Comparison of ENCODE assay signal across 16 cellular contexts in the genomic region with DNA sequence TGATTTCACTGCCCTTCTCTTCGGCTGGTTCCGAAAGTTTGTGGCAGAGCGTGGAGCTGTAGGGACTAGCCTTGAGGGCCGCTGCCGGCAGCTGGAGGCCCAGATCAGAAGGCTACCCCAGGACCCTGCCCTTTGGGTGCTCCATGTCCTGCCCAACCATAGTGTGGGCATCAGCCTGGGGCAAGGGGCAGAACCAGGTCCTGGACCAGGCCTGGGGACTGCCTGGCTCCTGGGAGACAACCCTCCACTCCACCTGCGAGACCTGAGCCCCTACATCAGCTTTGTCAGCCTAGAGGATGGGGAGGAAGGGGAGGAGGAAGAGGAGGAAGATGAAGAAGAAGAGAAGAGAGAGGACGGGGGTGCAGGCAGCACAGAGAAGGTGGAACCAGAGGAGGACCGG. TPM values are rescaled to one million over a fixed set of nuclear protein-coding genes. Genes with fewer than 3 reads are reported as not detected.
DNase-seq lines count a peak whose midpoint lies in the region; ATAC-seq, FAIRE-seq and TF ChIP-seq lines count a peak whose summit lies in the region.
"Had no signal": no experiment of that assay in that cellular context is flagged by ENCODE, and none has a peak within 500 bp of the region (broad histone marks: within the 10 kb centered on the region; RNA-seq: fewer than 3 reads in every experiment).

No MANE protein-coding gene starts in this region.

- WGBS in endodermal cell (ENCODE audit: insufficient coverage in 1 of 2, insufficient read length in 1 of 2), 2 experiments = 89 to 90% methylated on average over 2 to 8 of the region's 8 CpGs

- H3K4me3 ChIP-seq in PC-9 = no peak overlapping the region
- no peak overlapping the region for H3K4me3 ChIP-seq in endodermal cell (ENCODE audit: low read length)
- H3K4me3 ChIP-seq: SJCRH30 had no signal

- no peak overlapping the region for H3K27ac Mint-ChIP-seq in T-helper 2 cell treated with Interferon-gamma antibody and Interleukin-4, amounts not matched to agents 5 μg/mL and 100 μg/mL, for 36 hours
- no peak overlapping the region for H3K27ac Mint-ChIP-seq in endodermal cell
- H3K27ac Mint-ChIP-seq in osteocyte (ENCODE audit: unreplicated experiment) = peak overlapping the region; percentile 19

- DNase-seq in T-helper 2 cell treated with Interferon-gamma antibody and Interleukin-4, amounts not matched to agents 5 μg/mL and 100 μg/mL, for 36 hours (ENCODE audit: low spot score) = no peak
- DNase-seq in T-helper 2 cell (no peak), PC-9 (no peak), endodermal cell (no peak), osteocyte (ENCODE audit: extremely low spot score, unreplicated experiment) (no peak), frontal cortex (ENCODE audit: low spot score in 2 of 2) (no peak)
- DNase-seq: 8988T; NCI-H1092; SJCRH30; stimulated activated CD4-positive, alpha-beta T cell treated with anti-CD3 and anti-CD28 coated beads, Interleukin-4, amount 100 ng/mL, for 1 hour had no signal

- H3K36me3 ChIP-seq in PC-9 (ENCODE audit: low read depth) (no peaks in the 10 kb centered on the region), endodermal cell (ENCODE audit: control insufficient read depth, insufficient read depth, low read length) (no peaks in the 10 kb centered on the region)
- H3K36me3 ChIP-seq: breast epithelium, SJCRH30 had no signal

- no peaks in the 10 kb centered on the region for H4K20me1 ChIP-seq in PC-9 (ENCODE audit: insufficient read depth)

- peaks cover 12% of the 10 kb centered on the region; the same call in 1 of the 2 replicates for H3K4me1 ChIP-seq in PC-9 (replicated peaks; ENCODE audit: insufficient read depth)
- peaks cover 5% of the 10 kb centered on the region for H3K4me1 ChIP-seq in endodermal cell (ENCODE audit: control insufficient read depth, insufficient read depth, low read length)
- H3K4me1 ChIP-seq: breast epithelium, SJCRH30 had no signal

- ATAC-seq in HG03135 (IDR thresholded peaks at IDR 0.05; ENCODE audit: unreplicated experiment) (no peak), GM18502 (IDR thresholded peaks at IDR 0.05; ENCODE audit: poor library complexity, unreplicated experiment) (no peak)

- intact Hi-C loops in PC-9 (cut with micrococcal nuclease; ENCODE audit: unreplicated experiment) = no loop called here

- H3K79me2 ChIP-seq in PC-9 (ENCODE audit: low read depth) = no peaks in the 10 kb centered on the region

- peaks cover 37% of the 10 kb centered on the region for H3K27me3 Mint-ChIP-seq in T-helper 2 cell treated with Interferon-gamma antibody and Interleukin-4, amounts not matched to agents 5 μg/mL and 100 μg/mL, for 36 hours (ENCODE audit: low read depth)
- H3K27me3 Mint-ChIP-seq in endodermal cell (ENCODE audit: insufficient read depth) = peaks cover 96% of the 10 kb centered on the region
- peaks cover 24% of the 10 kb centered on the region for H3K27me3 Mint-ChIP-seq in osteocyte (ENCODE audit: unreplicated experiment)

- TF ChIP-seq CTCF in PC-9 (conservative IDR thresholded peaks at IDR 0.05) (no peak), endodermal cell (conservative IDR thresholded peaks at IDR 0.05) (no peak), osteocyte (IDR thresholded peaks at IDR 0.05) (no peak)

- 0 out of 2 replicates have a peak, but pooled peaks cover 6% of the 10 kb centered on the region for H3K27me3 ChIP-seq in PC-9 (ENCODE audit: insufficient read depth, low read depth)
- peaks cover 99% of the 10 kb centered on the region for H3K27me3 ChIP-seq in endodermal cell (ENCODE audit: control insufficient read depth, insufficient read depth, low read length, poor library complexity, severe bottlenecking)
- H3K27me3 ChIP-seq: breast epithelium, SJCRH30 had no signal

- H3K9ac ChIP-seq in endodermal cell (ENCODE audit: extremely low read depth, low read length, poor library complexity, severe bottlenecking) = no peak overlapping the region

- H3K9me2 ChIP-seq in PC-9 (ENCODE audit: insufficient read depth) = no peaks in the 10 kb centered on the region

- H3K4me2 ChIP-seq in PC-9 = peak overlapping the region; percentile 87

- H3K4me3 Mint-ChIP-seq in T-helper 2 cell treated with Interferon-gamma antibody and Interleukin-4, amounts not matched to agents 5 μg/mL and 100 μg/mL, for 36 hours = peak overlapping the region; percentile 87
- H3K4me3 Mint-ChIP-seq in endodermal cell (peak overlapping the region; percentile 51), osteocyte (ENCODE audit: unreplicated experiment) (peak overlapping the region; percentile 75)

- H2AFZ ChIP-seq in PC-9 = no peak overlapping the region

- no peaks in the 10 kb centered on the region for H3K9me3 Mint-ChIP-seq in T-helper 2 cell treated with Interferon-gamma antibody and Interleukin-4, amounts not matched to agents 5 μg/mL and 100 μg/mL, for 36 hours
- H3K9me3 Mint-ChIP-seq in endodermal cell (no peaks in the 10 kb centered on the region), osteocyte (ENCODE audit: unreplicated experiment) (no peaks in the 10 kb centered on the region)

- H3F3A ChIP-seq in PC-9 (ENCODE audit: insufficient read depth, low read depth) = peaks cover 8% of the 10 kb centered on the region

- H3K36me3 Mint-ChIP-seq in T-helper 2 cell treated with Interferon-gamma antibody and Interleukin-4, amounts not matched to agents 5 μg/mL and 100 μg/mL, for 36 hours (ENCODE audit: low read depth) = no peaks in the 10 kb centered on the region
- H3K36me3 Mint-ChIP-seq in endodermal cell (ENCODE audit: low read depth) = no peaks in the 10 kb centered on the region
- H3K36me3 Mint-ChIP-seq in osteocyte (ENCODE audit: unreplicated experiment) = no peaks in the 10 kb centered on the region

- no TSS peak for BruUV-seq in PC-9 (replicated peaks; lab: Mats Ljungman, UMichigan)

- CTCF ChIA-PET in PC-9 (lab: Charles Lee) = no interaction called here

- H3K9me3 ChIP-seq in PC-9 (ENCODE audit: insufficient read depth, low read depth) (no peaks in the 10 kb centered on the region), endodermal cell (ENCODE audit: control insufficient read depth, low read length) (no peaks in the 10 kb centered on the region)
- H3K9me3 ChIP-seq: breast epithelium, SJCRH30 had no signal

- H3K4me1 Mint-ChIP-seq in T-helper 2 cell treated with Interferon-gamma antibody and Interleukin-4, amounts not matched to agents 5 μg/mL and 100 μg/mL, for 36 hours (ENCODE audit: low read depth) = peaks cover 20% of the 10 kb centered on the region
- H3K4me1 Mint-ChIP-seq in endodermal cell (peaks cover 11% of the 10 kb centered on the region), osteocyte (ENCODE audit: unreplicated experiment) (peaks cover 20% of the 10 kb centered on the region)

- POLR2A ChIA-PET in PC-9 (lab: Charles Lee; ENCODE audit: unreplicated experiment) = interaction anchor here (0.7 kb wide), 1 partner anchor 179 kb away, joined by 5 read pairs; no protein-coding TSS in a partner anchor

- H3K27ac ChIP-seq in PC-9 (no peak overlapping the region), endodermal cell (ENCODE audit: low read depth, low read length) (no peak overlapping the region)
- H3K27ac ChIP-seq: SJCRH30 had no signal

- no peak for FAIRE-seq in frontal cortex (lab: Jason Lieb, UNC)
- FAIRE-seq: keratinocyte had no signal

RNA-seq across cellular contexts. Expression of a gene that starts 0.9 kb away (rescaled TPM):
- total RNA-seq in PC-9 (2021) = 52.4 and 60.2 TPM in 2 replicates
- under 1 TPM; 0.60 to 0.73 TPM for total RNA-seq in endodermal cell
- polyA plus RNA-seq in endodermal cell (2013, experiment 1 of 2) = 0.28 TPM
- polyA plus RNA-seq in endodermal cell (2013, experiment 2 of 2) = not detected
- total RNA-seq in osteocyte = 11.0 and 12.8 TPM in 2 replicates
- under 0.01 TPM for total RNA-seq in frontal cortex
- total RNA-seq: G401, SJCRH30 had no signal

RNA-seq across cellular contexts. Expression of a gene that starts 1.0 kb away (rescaled TPM):
- total RNA-seq in PC-9 (2021) (2.3 and 5.4 TPM in 2 replicates), endodermal cell (not detected), osteocyte (0.55 and 0.99 TPM in 2 replicates), frontal cortex (not detected)
- polyA plus RNA-seq in endodermal cell (2013, experiment 1 of 2) = not detected
- polyA plus RNA-seq in endodermal cell (2013, experiment 2 of 2) = not detected
- total RNA-seq: G401, SJCRH30 had no signal

RNA-seq across cellular contexts. Expression of a gene that starts 9.4 kb away (rescaled TPM):
- 19.6 and 19.7 TPM in 2 replicates for total RNA-seq in PC-9 (2021)
- total RNA-seq in endodermal cell = 10 to 100 TPM; 17.7 to 20.2 TPM
- 25.3 TPM for polyA plus RNA-seq in endodermal cell (2013, experiment 1 of 2)
- 21.3 TPM for polyA plus RNA-seq in endodermal cell (2013, experiment 2 of 2)
- 15.3 and 19.4 TPM in 2 replicates for total RNA-seq in osteocyte
- total RNA-seq in frontal cortex = 6.1 TPM

RNA-seq across cellular contexts. Expression of a gene that starts 30.2 kb away (rescaled TPM):
- 79.7 and 110 TPM in 2 replicates for total RNA-seq in PC-9 (2021)
- 10 to 100 TPM; 45.3 to 51.8 TPM for total RNA-seq in endodermal cell
- polyA plus RNA-seq in endodermal cell (2013, experiment 1 of 2) = 61.5 TPM
- 53.9 TPM for polyA plus RNA-seq in endodermal cell (2013, experiment 2 of 2)
- 19.4 and 23.6 TPM in 2 replicates for total RNA-seq in osteocyte
- total RNA-seq in frontal cortex = 16.3 TPM

RNA-seq across cellular contexts. Expression of a gene that starts 31.1 kb away (rescaled TPM):
- total RNA-seq in PC-9 (2021) (not detected in 2 replicates), endodermal cell (not detected), osteocyte (not detected in 2 replicates), frontal cortex (not detected)
- not detected for polyA plus RNA-seq in endodermal cell (2013, experiment 1 of 2)
- not detected for polyA plus RNA-seq in endodermal cell (2013, experiment 2 of 2)
- total RNA-seq: breast epithelium, G401, myocyte, SJCRH30 had no signal
- polyA plus RNA-seq: keratinocyte had no signal
